33 cellular contexts compared by ENCODE assay signal in genomic region chr2:238887616-238888015, GRCh38. TPM values are rescaled to one million over a fixed set of nuclear protein-coding genes. Genes with fewer than 3 reads are reported as not detected.
"Had no signal": no experiment of that assay in that cellular context is flagged by ENCODE, and none has a peak within 500 bp of the region (broad histone marks: within the 10 kb centered on the region; RNA-seq: fewer than 3 reads in every experiment).

No MANE protein-coding gene starts in this region.

- H3K4me1 Mint-ChIP-seq: activated CD4-positive, alpha-beta T cell treated with anti-CD3 and anti-CD28 coated beads for 36 hours; activated CD4-positive, alpha-beta T cell treated with anti-CD3 and anti-CD28 coated beads, Interleukin-2, amount 10 ng/mL, durations not matched to agents 24 days and 14 days; activated CD8-positive, alpha-beta memory T cell treated with anti-CD3 and anti-CD28 coated beads, Interleukin-2, amount 10 ng/mL, durations not matched to agents 7 days and 5 days; activated naive CD4-positive, alpha-beta T cell treated with anti-CD3 and anti-CD28 coated beads, Interleukin-2, amount 50 U/mL, for 24 hours; activated naive CD8-positive, alpha-beta T cell treated with anti-CD3 and anti-CD28 coated beads for 36 hours; activated naive CD8-positive, alpha-beta T cell treated with anti-CD3 and anti-CD28 coated beads, Interleukin-2, amount 50 U/mL, for 24 hours; T-helper 17 cell had no signal

- ATAC-seq: activated CD4-positive, alpha-beta T cell treated with anti-CD3 and anti-CD28 coated beads for 36 hours; activated CD8-positive, alpha-beta memory T cell treated with anti-CD3 and anti-CD28 coated beads, Interleukin-2, amount 10 ng/mL, durations not matched to agents 7 days and 5 days; activated CD8-positive, alpha-beta T cell treated with anti-CD3 and anti-CD28 coated beads, Interleukin-2, amount 10 ng/mL, durations not matched to agents 7 days and 5 days; activated naive CD8-positive, alpha-beta T cell treated with anti-CD3 and anti-CD28 coated beads, Interleukin-2, amount 50 U/mL, for 24 hours; body of pancreas; effector memory CD8-positive, alpha-beta T cell; gastroesophageal sphincter; T-helper 17 cell had no signal

- H3K36me3 ChIP-seq: adrenal gland, esophagus muscularis mucosa had no signal

- H3K27me3 Mint-ChIP-seq: activated CD4-positive, alpha-beta T cell treated with anti-CD3 and anti-CD28 coated beads, Interleukin-2, amount 10 ng/mL, durations not matched to agents 24 days and 14 days; activated CD8-positive, alpha-beta memory T cell treated with anti-CD3 and anti-CD28 coated beads, Interleukin-2, amount 10 ng/mL, durations not matched to agents 7 days and 5 days; activated naive CD4-positive, alpha-beta T cell treated with anti-CD3 and anti-CD28 coated beads, Interleukin-2, amount 50 U/mL, for 24 hours; activated naive CD8-positive, alpha-beta T cell treated with anti-CD3 and anti-CD28 coated beads, Interleukin-2, amount 50 U/mL, for 24 hours had no signal

- H3K9me3 ChIP-seq: adrenal gland, body of pancreas, esophagus muscularis mucosa, gastroesophageal sphincter had no signal

- H3K9me3 Mint-ChIP-seq: activated CD4-positive, alpha-beta memory T cell treated with anti-CD3 and anti-CD28 coated beads for 36 hours; activated CD4-positive, alpha-beta T cell treated with anti-CD3 and anti-CD28 coated beads, Interleukin-2, amount 10 ng/mL, durations not matched to agents 24 days and 14 days; activated naive CD4-positive, alpha-beta T cell treated with anti-CD3 and anti-CD28 coated beads for 36 hours; activated naive CD4-positive, alpha-beta T cell treated with anti-CD3 and anti-CD28 coated beads, Interleukin-2, amount 50 U/mL, for 24 hours; activated naive CD8-positive, alpha-beta T cell treated with anti-CD3 and anti-CD28 coated beads for 36 hours; activated naive CD8-positive, alpha-beta T cell treated with anti-CD3 and anti-CD28 coated beads, Interleukin-2, amount 50 U/mL, for 24 hours; activated T-helper 1 cell treated with anti-CD3 and anti-CD28 coated beads, Interleukin-12 subunit alpha, Interleukin-12 subunit beta, Interleukin-2, Interleukin-4 antibody, amounts not matched to agents 30 ng/mL and 10 ng/mL and 1 ng/mL, durations not matched to agents 14 hours and 24 hours and 36 hours; activated T-helper 2 cell treated with anti-CD3 and anti-CD28 coated beads, Interferon-gamma antibody, Interleukin-2, Interleukin-4, amounts not matched to agents 10 μg/mL and 5 μg/mL and 100 μg/mL, durations not matched to agents 14 hours and 24 hours and 36 hours; effector memory CD8-positive, alpha-beta T cell had no signal

- H3K4me3 ChIP-seq: adrenal gland, body of pancreas, esophagus muscularis mucosa, gastroesophageal sphincter had no signal

- H3K27me3 ChIP-seq: adrenal gland, body of pancreas, esophagus muscularis mucosa had no signal

- H3K4me3 Mint-ChIP-seq: activated CD4-positive, alpha-beta memory T cell treated with anti-CD3 and anti-CD28 coated beads for 36 hours; activated CD4-positive, alpha-beta T cell treated with anti-CD3 and anti-CD28 coated beads for 36 hours; activated CD4-positive, alpha-beta T cell treated with anti-CD3 and anti-CD28 coated beads, Interleukin-2, amount 10 ng/mL, durations not matched to agents 24 days and 14 days; activated CD8-positive, alpha-beta memory T cell treated with anti-CD3 and anti-CD28 coated beads, Interleukin-2, amount 10 ng/mL, durations not matched to agents 7 days and 5 days; activated CD8-positive, alpha-beta T cell treated with anti-CD3 and anti-CD28 coated beads, Interleukin-2, amount 10 ng/mL, durations not matched to agents 7 days and 5 days; activated naive CD4-positive, alpha-beta T cell treated with anti-CD3 and anti-CD28 coated beads for 36 hours; activated naive CD4-positive, alpha-beta T cell treated with anti-CD3 and anti-CD28 coated beads, Interleukin-2, amount 50 U/mL, for 24 hours; activated naive CD8-positive, alpha-beta T cell treated with anti-CD3 and anti-CD28 coated beads for 36 hours; activated naive CD8-positive, alpha-beta T cell treated with anti-CD3 and anti-CD28 coated beads, Interleukin-2, amount 50 U/mL, for 24 hours; activated T-helper 1 cell treated with anti-CD3 and anti-CD28 coated beads, Interleukin-12 subunit alpha, Interleukin-12 subunit beta, Interleukin-2, Interleukin-4 antibody, amounts not matched to agents 30 ng/mL and 10 ng/mL and 1 ng/mL, durations not matched to agents 14 hours and 24 hours and 36 hours; effector memory CD8-positive, alpha-beta T cell; T-helper 17 cell had no signal

- H3K36me3 Mint-ChIP-seq: activated CD4-positive, alpha-beta memory T cell treated with anti-CD3 and anti-CD28 coated beads for 36 hours; activated CD8-positive, alpha-beta memory T cell treated with anti-CD3 and anti-CD28 coated beads, Interleukin-2, amount 10 ng/mL, durations not matched to agents 7 days and 5 days; activated naive CD4-positive, alpha-beta T cell treated with anti-CD3 and anti-CD28 coated beads, Interleukin-2, amount 50 U/mL, for 24 hours; activated naive CD8-positive, alpha-beta T cell treated with anti-CD3 and anti-CD28 coated beads for 36 hours had no signal

- H3K27ac Mint-ChIP-seq: activated CD4-positive, alpha-beta memory T cell treated with anti-CD3 and anti-CD28 coated beads for 36 hours; activated CD4-positive, alpha-beta T cell treated with anti-CD3 and anti-CD28 coated beads for 36 hours; activated CD4-positive, alpha-beta T cell treated with anti-CD3 and anti-CD28 coated beads, Interleukin-2, amount 10 ng/mL, durations not matched to agents 24 days and 14 days; activated CD8-positive, alpha-beta memory T cell treated with anti-CD3 and anti-CD28 coated beads, Interleukin-2, amount 10 ng/mL, durations not matched to agents 7 days and 5 days; activated CD8-positive, alpha-beta T cell treated with anti-CD3 and anti-CD28 coated beads, Interleukin-2, amount 10 ng/mL, durations not matched to agents 7 days and 5 days; activated naive CD4-positive, alpha-beta T cell treated with anti-CD3 and anti-CD28 coated beads for 36 hours; activated naive CD4-positive, alpha-beta T cell treated with anti-CD3 and anti-CD28 coated beads, Interleukin-2, amount 50 U/mL, for 24 hours; activated naive CD8-positive, alpha-beta T cell treated with anti-CD3 and anti-CD28 coated beads for 36 hours; activated naive CD8-positive, alpha-beta T cell treated with anti-CD3 and anti-CD28 coated beads, Interleukin-2, amount 50 U/mL, for 24 hours; activated T-helper 1 cell treated with anti-CD3 and anti-CD28 coated beads, Interleukin-12 subunit alpha, Interleukin-12 subunit beta, Interleukin-2, Interleukin-4 antibody, amounts not matched to agents 30 ng/mL and 10 ng/mL and 1 ng/mL, durations not matched to agents 14 hours and 24 hours and 36 hours; activated T-helper 2 cell treated with anti-CD3 and anti-CD28 coated beads, Interferon-gamma antibody, Interleukin-2, Interleukin-4, amounts not matched to agents 10 μg/mL and 5 μg/mL and 100 μg/mL, durations not matched to agents 14 hours and 24 hours and 36 hours; effector memory CD8-positive, alpha-beta T cell; T-helper 17 cell had no signal

- H3K4me1 ChIP-seq: adrenal gland, body of pancreas had no signal

- DNase-seq: activated CD4-positive, alpha-beta memory T cell treated with anti-CD3 and anti-CD28 coated beads for 36 hours; activated CD4-positive, alpha-beta T cell treated with anti-CD3 and anti-CD28 coated beads for 36 hours; activated CD4-positive, alpha-beta T cell treated with anti-CD3 and anti-CD28 coated beads, Interleukin-2, amount 10 ng/mL, durations not matched to agents 24 days and 14 days; activated CD4-positive, CD25-positive, alpha-beta regulatory T cell; activated CD4-positive, CD25-positive, alpha-beta regulatory T cell treated with anti-CD3 and anti-CD28 coated beads, Interleukin-2, amount 50 U/mL, for 72 hours; activated CD8-positive, alpha-beta memory T cell treated with anti-CD3 and anti-CD28 coated beads, Interleukin-2, amount 10 ng/mL, durations not matched to agents 7 days and 5 days; activated CD8-positive, alpha-beta memory T cell treated with anti-CD3 and anti-CD28 coated beads, Interleukin-2, amount 50 U/mL, for 4 hours; activated CD8-positive, alpha-beta T cell treated with anti-CD3 and anti-CD28 coated beads, Interleukin-2, amount 10 ng/mL, durations not matched to agents 7 days and 5 days; activated effector memory CD4-positive, alpha-beta T cell treated with anti-CD3 and anti-CD28 coated beads, Interleukin-2, amount 50 U/mL, for 16 hours; activated naive CD4-positive, alpha-beta T cell treated with anti-CD3 and anti-CD28 coated beads for 36 hours; activated naive CD8-positive, alpha-beta T cell treated with anti-CD3 and anti-CD28 coated beads for 36 hours; activated naive CD8-positive, alpha-beta T cell treated with anti-CD3 and anti-CD28 coated beads, Interleukin-2, amount 50 U/mL, for 24 hours; activated T-cell treated with anti-CD3 and anti-CD28 coated beads, Interleukin-2, amount 50 U/mL, for 1 hour; activated T-cell treated with anti-CD3 and anti-CD28 coated beads, Interleukin-2, amount 50 U/mL, for 48 hours; adrenal gland; amygdala; aorta; body of pancreas; caudate nucleus; cortex of kidney; dermis blood vessel endothelial cell; effector CD4-positive, alpha-beta T cell; effector memory CD8-positive, alpha-beta T cell; erythroblast; foreskin melanocyte; T-helper 1 cell; T-helper 17 cell had no signal

- H3K27ac ChIP-seq: body of pancreas, esophagus muscularis mucosa, gastroesophageal sphincter had no signal

RNA-seq across cellular contexts. Expression of gene TWIST2, which starts 39.7 kb away (rescaled TPM):
- total RNA-seq: activated CD4-positive, alpha-beta memory T cell treated with anti-CD3 and anti-CD28 coated beads for 36 hours; activated CD4-positive, alpha-beta T cell treated with anti-CD3 and anti-CD28 coated beads for 36 hours; activated CD4-positive, alpha-beta T cell treated with anti-CD3 and anti-CD28 coated beads, Interleukin-2, amount 10 ng/mL, durations not matched to agents 24 days and 14 days; activated CD8-positive, alpha-beta memory T cell treated with anti-CD3 and anti-CD28 coated beads for 36 hours; activated CD8-positive, alpha-beta memory T cell treated with anti-CD3 and anti-CD28 coated beads, Interleukin-2, amount 10 ng/mL, durations not matched to agents 7 days and 5 days; activated CD8-positive, alpha-beta T cell treated with anti-CD3 and anti-CD28 coated beads, Interleukin-2, amount 10 ng/mL, durations not matched to agents 7 days and 5 days; activated naive CD4-positive, alpha-beta T cell treated with anti-CD3 and anti-CD28 coated beads for 36 hours; activated naive CD8-positive, alpha-beta T cell treated with anti-CD3 and anti-CD28 coated beads for 36 hours; activated T-helper 1 cell treated with anti-CD3 and anti-CD28 coated beads, Interleukin-12 subunit alpha, Interleukin-12 subunit beta, Interleukin-2, Interleukin-4 antibody, amounts not matched to agents 30 ng/mL and 10 ng/mL and 1 ng/mL, durations not matched to agents 14 hours and 24 hours and 36 hours; activated T-helper 2 cell treated with anti-CD3 and anti-CD28 coated beads, Interferon-gamma antibody, Interleukin-2, Interleukin-4, amounts not matched to agents 10 μg/mL and 5 μg/mL and 100 μg/mL, durations not matched to agents 14 hours and 24 hours and 36 hours; dermis blood vessel endothelial cell; T-helper 17 cell had no signal
